ENCODE assay signal across 11 cellular contexts in genomic region chr2:47336259-47337238, GRCh38. TPM values are rescaled to one million over a fixed set of nuclear protein-coding genes. Genes with fewer than 3 reads are reported as not detected.
A peak's percentile ranks its signal among the peaks of the same experiment; 100 is the strongest.
DNase-seq lines count a peak whose midpoint lies in the region; ATAC-seq and TF ChIP-seq lines count a peak whose summit lies in the region.
"Had no signal": no experiment of that assay in that cellular context is flagged by ENCODE, and none has a peak within 500 bp of the region (broad histone marks: within the 10 kb centered on the region; RNA-seq: fewer than 3 reads in every experiment).

No MANE protein-coding gene starts in this region.

- DNase-seq in NCI-H2107 treated with DMSO at 0.1 percent for 48 hours (lab: John Stamatoyannopoulos, UW; ENCODE audit: unreplicated experiment) (peak; percentile 43), NCI-H2107 (lab: John Stamatoyannopoulos, UW) (no peak), NB4 (ENCODE audit: low read depth) (peak; percentile 81), dorsolateral prefrontal cortex (no peak), testis (peak; percentile 64), T-cell (no peak), nephron progenitor cell (no peak), COLO829 (ENCODE audit: low spot score) (no peak)
- DNase-seq: gastrocnemius medialis, tibial artery had no signal

- H3K9me3 Mint-ChIP-seq in T-cell, result no peaks in the 10 kb centered on the region
- peaks cover 7% of the 10 kb centered on the region for H3K9me3 Mint-ChIP-seq in nephron progenitor cell

- H3K27me3 Mint-ChIP-seq in T-cell, result peaks cover 6 to 14% of the 10 kb centered on the region in 2 donors
- peaks cover 6% of the 10 kb centered on the region for H3K27me3 Mint-ChIP-seq in nephron progenitor cell (ENCODE audit: low read depth, poor library complexity)
- H3K27me3 Mint-ChIP-seq: activated naive CD8-positive, alpha-beta T cell had no signal

- WGBS in testis, 2 donors, result 75 to 78% methylated on average over 4 of the region's 4 CpGs

- H3K27me3 ChIP-seq in dorsolateral prefrontal cortex, result no peaks in the 10 kb centered on the region
- no peaks in the 10 kb centered on the region for H3K27me3 ChIP-seq in testis
- H3K27me3 ChIP-seq: gastrocnemius medialis had no signal

- no peaks in the 10 kb centered on the region for H3K36me3 Mint-ChIP-seq in T-cell
- peaks cover 39% of the 10 kb centered on the region for H3K36me3 Mint-ChIP-seq in nephron progenitor cell (ENCODE audit: low read depth)
- H3K36me3 Mint-ChIP-seq: activated naive CD8-positive, alpha-beta T cell had no signal

- no peak for ATAC-seq in T-cell (replicated peaks in 1 of 4)
- ATAC-seq: gastrocnemius medialis had no signal

- H3K4me3 Mint-ChIP-seq in T-cell (no peak overlapping the region), nephron progenitor cell (no peak overlapping the region)
- H3K4me3 Mint-ChIP-seq: activated naive CD8-positive, alpha-beta T cell had no signal

- POLR2A ChIA-PET in T-cell (lab: Charles Lee), result no interaction called here

- TF ChIP-seq CTCF in NB4 (IDR thresholded peaks at IDR 0.05; ENCODE audit: low read depth, low read length) (no peak), dorsolateral prefrontal cortex (IDR thresholded peaks at IDR 0.05 in 54 of 56, conservative IDR thresholded peaks at IDR 0.05 in 2 of 56; ENCODE audit: low read depth in 1 of 56, partially characterized antibody in 56 of 56) (no peak), testis (IDR thresholded peaks at IDR 0.05) (no peak), nephron progenitor cell (IDR thresholded peaks at IDR 0.05) (no peak)

- H3K36me3 ChIP-seq in testis (ENCODE audit: low read depth, missing control alignments), result no peaks in the 10 kb centered on the region
- H3K36me3 ChIP-seq: gastrocnemius medialis, tibial artery had no signal

- H3K27ac ChIP-seq in dorsolateral prefrontal cortex (peak overlapping the region in 42 of 59 donors; percentile 0 to 80 (median 52)), testis (no peak overlapping the region)
- H3K27ac ChIP-seq: gastrocnemius medialis, tibial artery had no signal

- H3K4me1 ChIP-seq in testis, result peaks cover 12% of the 10 kb centered on the region
- H3K4me1 ChIP-seq: gastrocnemius medialis, tibial artery had no signal

- no peaks in the 10 kb centered on the region for H3K9me3 ChIP-seq in testis
- H3K9me3 ChIP-seq: gastrocnemius medialis, tibial artery had no signal

- TF ChIP-seq POLR2A in NB4 (IDR thresholded peaks at IDR 0.05; ENCODE audit: extremely low read depth, insufficient read length) (no peak), testis (IDR thresholded peaks at IDR 0.05) (no peak)

- intact Hi-C loops in dorsolateral prefrontal cortex (cut with DNase I) (loop anchor here (1.0 to 10.0 kb wide), 2 partner anchors 52 to 438 kb away; no protein-coding TSS in a partner anchor), testis (cut with DNase I; ENCODE audit: low total_unique reads) (no loop called here)

- H3K4me3 ChIP-seq in NB4 (ENCODE audit: low read depth, low read length), result no peak overlapping the region
- H3K4me3 ChIP-seq in dorsolateral prefrontal cortex, result no peak overlapping the region
- no peak overlapping the region for H3K4me3 ChIP-seq in testis
- H3K4me3 ChIP-seq: gastrocnemius medialis, tibial artery had no signal

- H3K27ac Mint-ChIP-seq in T-cell, result no peak overlapping the region
- H3K27ac Mint-ChIP-seq in nephron progenitor cell, result no peak overlapping the region
- H3K27ac Mint-ChIP-seq: activated naive CD8-positive, alpha-beta T cell had no signal

- CTCF ChIA-PET in T-cell (lab: Charles Lee), result interaction anchor here (0.6 to 4.3 kb wide), 5 partner anchors 12 to 770 kb away, joined by 3 to 42 read pairs (median 14); no protein-coding TSS in a partner anchor

- peaks cover 0 to 4% (median 0%) of the 10 kb centered on the region in 3 donors for H3K4me1 Mint-ChIP-seq in T-cell
- peaks cover 18% of the 10 kb centered on the region for H3K4me1 Mint-ChIP-seq in nephron progenitor cell

RNA-seq across cellular contexts. Expression of gene EPCAM, which starts 32.6 kb away (rescaled TPM):
- total RNA-seq in dorsolateral prefrontal cortex (10 to 100 TPM in 2 of 120 experiments, 1 to 10 TPM in 104, under 1 TPM in 10, not detected in 4; 0.62 to 11.2 (median 1.9) TPM), testis (10 to 100 TPM; 32.1 to 32.8 TPM), T-cell (1 to 10 TPM in 2 of 5 donors, under 1 TPM in 1, not detected in 2; 0.39 to 1.7 (median 1.6) TPM)
- 54.5 TPM for polyA plus RNA-seq in testis (ENCODE audit: insufficient read depth, low read depth, low replicate concordance)

Comparison
In these comparisons a context has a peak if more than half of its experiments do, and no peak if none do; other contexts are left out.
1. DNase-seq: peak in NCI-H2107 treated with DMSO at 0.1 percent for 48 hours (single experiment), NB4 (single experiment) and testis (single experiment); none in NCI-H2107 (single experiment), dorsolateral prefrontal cortex (0 of 10), T-cell (0 of 34), nephron progenitor cell (single experiment) and COLO829 (single experiment).
2. H3K27ac ChIP-seq: peak in dorsolateral prefrontal cortex (42 of 59); none in testis (0 of 2).